ENCODE assay signal across 11 cellular contexts in genomic region chr7:142440219-142441073, GRCh38.
DNase-seq lines count a peak whose midpoint lies in the region; ATAC-seq and TF ChIP-seq lines count a peak whose summit lies in the region.
"Had no signal": no experiment of that assay in that cellular context is flagged by ENCODE, and none has a peak within 500 bp of the region (broad histone marks: within the 10 kb centered on the region; RNA-seq: fewer than 3 reads in every experiment).

No MANE protein-coding gene starts in this region.

- peak overlapping the region in 9 of 10 donors; percentile 3 to 66 (median 40) for H3K4me3 Mint-ChIP-seq in naive thymus-derived CD4-positive, alpha-beta T cell
- H3K4me3 Mint-ChIP-seq in progenitor cell of endocrine pancreas (ENCODE audit: low read depth): no peak overlapping the region

- peaks cover 35 to 62% (median 58%) of the 10 kb centered on the region in 7 donors for H3K4me1 Mint-ChIP-seq in naive thymus-derived CD4-positive, alpha-beta T cell
- H3K4me1 Mint-ChIP-seq in progenitor cell of endocrine pancreas (ENCODE audit: low read depth): no peaks in the 10 kb centered on the region

- CTCF ChIA-PET in mammary epithelial cell (lab: Charles Lee; ENCODE audit: low non-redundant PET): interaction anchor here (1.0 kb wide), 1 partner anchor 42 kb away, joined by 7 read pairs; no protein-coding TSS in a partner anchor
- CTCF ChIA-PET in naive thymus-derived CD4-positive, alpha-beta T cell (lab: Charles Lee): interaction anchor here (0.8 to 1.8 kb wide), 4 partner anchors 19 to 343 kb away, joined by 3 to 6 read pairs (median 4); no protein-coding TSS in a partner anchor

- H3K4me2 ChIP-seq in DND-41 (ENCODE audit: insufficient read depth, low read length): peak overlapping the region; percentile 27; the same call in 1 of the 2 replicates
- peak overlapping the region; percentile 69 for H3K4me2 ChIP-seq in Loucy (ENCODE audit: low read depth, low read length, poor library complexity, severe bottlenecking)
- peak overlapping the region; percentile 20 for H3K4me2 ChIP-seq in mammary epithelial cell (ENCODE audit: insufficient read depth, low read depth, low read length)

- POLR2A ChIA-PET in naive thymus-derived CD4-positive, alpha-beta T cell (lab: Charles Lee): interaction anchor here (0.6 to 2.7 kb wide), 4 partner anchors 12 to 373 kb away, joined by 3 to 17 read pairs (median 6); no protein-coding TSS in a partner anchor

- H3K27ac ChIP-seq in DND-41 (ENCODE audit: low read length) (peak overlapping the region; percentile 97), mammary epithelial cell (ENCODE audit: insufficient read depth, low read depth, low read length) (no peak overlapping the region)
- H3K27ac ChIP-seq in naive thymus-derived CD4-positive, alpha-beta T cell (ENCODE audit: low read depth, low read length): no peak overlapping the region
- H3K27ac ChIP-seq: gastroesophageal sphincter had no signal

- no peak overlapping the region for H3K4me3 ChIP-seq in DND-41 (ENCODE audit: low read depth in 1 of 2, low read length in 2 of 2)
- peak overlapping the region; percentile 47 for H3K4me3 ChIP-seq in Loucy (ENCODE audit: low read length, poor library complexity, severe bottlenecking)
- no peak overlapping the region for H3K4me3 ChIP-seq in mammary epithelial cell (replicated peaks in 1 of 3; ENCODE audit: insufficient read depth in 1 of 3, low read depth in 2 of 3, low read length in 3 of 3)
- no peak overlapping the region for H3K4me3 ChIP-seq in naive thymus-derived CD4-positive, alpha-beta T cell (ENCODE audit: low read length)
- H3K4me3 ChIP-seq: gastroesophageal sphincter had no signal

- H3K79me2 ChIP-seq in DND-41 (ENCODE audit: insufficient read depth, low read length) (peaks cover 11% of the 10 kb centered on the region; the same call in 1 of the 2 replicates), Loucy (ENCODE audit: insufficient read depth, low read length) (no peaks in the 10 kb centered on the region), mammary epithelial cell (ENCODE audit: insufficient read depth, low read length) (no peaks in the 10 kb centered on the region)

- H3K36me3 Mint-ChIP-seq in naive thymus-derived CD4-positive, alpha-beta T cell: no peaks in the 10 kb centered on the region
- no peaks in the 10 kb centered on the region for H3K36me3 Mint-ChIP-seq in progenitor cell of endocrine pancreas (ENCODE audit: insufficient read depth)
- H3K36me3 Mint-ChIP-seq: naive thymus-derived CD8-positive, alpha-beta T cell had no signal

- no peaks in the 10 kb centered on the region for H3K27me3 ChIP-seq in DND-41 (ENCODE audit: insufficient read depth, low read length, poor library complexity)
- H3K27me3 ChIP-seq in Loucy (ENCODE audit: insufficient read depth, low read length, poor library complexity, severe bottlenecking): no peaks in the 10 kb centered on the region
- no peaks in the 10 kb centered on the region for H3K27me3 ChIP-seq in mammary epithelial cell (ENCODE audit: insufficient read depth, low read length)
- H3K27me3 ChIP-seq in naive thymus-derived CD4-positive, alpha-beta T cell (ENCODE audit: control insufficient read depth in 2 of 2, insufficient read depth in 2 of 2, low read length in 2 of 2): no peaks in the 10 kb centered on the region

- H3K36me3 ChIP-seq in DND-41 (ENCODE audit: insufficient read depth, low read length) (no peaks in the 10 kb centered on the region), Loucy (ENCODE audit: insufficient read depth, low read length) (no peaks in the 10 kb centered on the region), mammary epithelial cell (ENCODE audit: insufficient read depth, low read length) (no peaks in the 10 kb centered on the region)
- no peaks in the 10 kb centered on the region for H3K36me3 ChIP-seq in naive thymus-derived CD4-positive, alpha-beta T cell (ENCODE audit: control insufficient read depth in 2 of 3, insufficient read depth in 3 of 3, low read length in 3 of 3)
- H3K36me3 ChIP-seq: gastroesophageal sphincter had no signal

- intact Hi-C loops in mammary epithelial cell (cut with micrococcal nuclease): loop anchor here (1.0 kb wide), 1 partner anchor 19 kb away; no protein-coding TSS in a partner anchor
- intact Hi-C loops in naive thymus-derived CD4-positive, alpha-beta T cell (cut with micrococcal nuclease): loop anchor here in 1 of 2 donors (2.0 to 5.0 kb wide), 2 partner anchors 14 to 42 kb away; no protein-coding TSS in a partner anchor

- H3K9me3 ChIP-seq in DND-41 (ENCODE audit: insufficient read depth, low read length, severe bottlenecking) (no peaks in the 10 kb centered on the region), Loucy (ENCODE audit: insufficient read depth, low read depth, low read length) (no peaks in the 10 kb centered on the region), mammary epithelial cell (replicated peaks; ENCODE audit: insufficient read depth, low read length) (no peaks in the 10 kb centered on the region)
- no peaks in the 10 kb centered on the region for H3K9me3 ChIP-seq in naive thymus-derived CD4-positive, alpha-beta T cell (ENCODE audit: control insufficient read depth in 2 of 3, low read length in 3 of 3)
- H3K9me3 ChIP-seq: gastroesophageal sphincter had no signal

- H2AFZ ChIP-seq in DND-41 (ENCODE audit: low read depth, low read length) (no peak overlapping the region), Loucy (ENCODE audit: low read length) (no peak overlapping the region), mammary epithelial cell (ENCODE audit: low read depth, low read length) (no peak overlapping the region)

- dilution Hi-C loops in mammary epithelial cell (cut with HindIII; ENCODE audit: low sequenced_read_pairs): no loop called here

- H4K20me1 ChIP-seq in DND-41 (ENCODE audit: insufficient read depth, low read length): no peaks in the 10 kb centered on the region
- H4K20me1 ChIP-seq in Loucy (ENCODE audit: insufficient read depth, low read length, poor library complexity, severe bottlenecking): no peaks in the 10 kb centered on the region
- H4K20me1 ChIP-seq in mammary epithelial cell (ENCODE audit: insufficient read depth, low read length): no peaks in the 10 kb centered on the region

- H3K9me3 Mint-ChIP-seq in naive thymus-derived CD4-positive, alpha-beta T cell: no peaks in the 10 kb centered on the region
- H3K9me3 Mint-ChIP-seq in progenitor cell of endocrine pancreas (ENCODE audit: low read depth): no peaks in the 10 kb centered on the region

- BruUV-seq in mammary epithelial cell (replicated peaks; lab: Mats Ljungman, UMichigan): no TSS peak

- DNase-seq in DND-41 (no peak), mammary epithelial cell (peak; percentile 48), progenitor cell of endocrine pancreas (ENCODE audit: low spot score, unreplicated experiment) (no peak)
- no peak for DNase-seq in naive thymus-derived CD4-positive, alpha-beta T cell
- DNase-seq: activated effector memory CD4-positive, alpha-beta T cell treated with anti-CD3 and anti-CD28 coated beads, Interleukin-2, amount 50 U/mL, for 16 hours; naive thymus-derived CD8-positive, alpha-beta T cell had no signal

- in situ Hi-C loops in mammary epithelial cell (cut with MboI; ENCODE audit: low sequenced_read_pairs in 2 of 2): no loop called here

- H3K9ac ChIP-seq in DND-41 (ENCODE audit: low read depth, low read length) (peak overlapping the region; percentile 29), Loucy (ENCODE audit: low read depth, low read length, poor library complexity, severe bottlenecking) (peak overlapping the region; percentile 76), mammary epithelial cell (ENCODE audit: insufficient read depth, low read length) (no peak overlapping the region)

- 84% methylated on average over 8 of the region's 8 CpGs for WGBS in mammary epithelial cell (ENCODE audit: low coverage, missing lambda C conversion rate)

- no peak for ATAC-seq in DND-41 (ENCODE audit: insufficient read depth, low read depth)
- ATAC-seq in naive thymus-derived CD4-positive, alpha-beta T cell: peak; percentile 52
- ATAC-seq in GM18867 (IDR thresholded peaks at IDR 0.05; ENCODE audit: unreplicated experiment): no peak
- no peak for ATAC-seq in GM18498 (IDR thresholded peaks at IDR 0.05; ENCODE audit: unreplicated experiment)
- ATAC-seq in HG03139 (IDR thresholded peaks at IDR 0.05; ENCODE audit: unreplicated experiment): no peak
- ATAC-seq: gastroesophageal sphincter had no signal

- H3F3A ChIP-seq in Loucy (ENCODE audit: low read depth): peaks cover 20% of the 10 kb centered on the region

- no peaks in the 10 kb centered on the region for H3K27me3 Mint-ChIP-seq in naive thymus-derived CD4-positive, alpha-beta T cell
- H3K27me3 Mint-ChIP-seq in progenitor cell of endocrine pancreas: peaks cover 5% of the 10 kb centered on the region

- H3K9me2 ChIP-seq in Loucy (replicated peaks; ENCODE audit: low read depth, low read length): no peaks in the 10 kb centered on the region

- no peak for TF ChIP-seq CTCF in DND-41 (IDR thresholded peaks at IDR 0.05; ENCODE audit: borderline replicate concordance, extremely low read depth, low read length, poor library complexity, severe bottlenecking)
- TF ChIP-seq CTCF in Loucy (conservative IDR thresholded peaks at IDR 0.05; ENCODE audit: low read length): no peak
- TF ChIP-seq CTCF in mammary epithelial cell (conservative IDR thresholded peaks at IDR 0.05 in 1 of 2, IDR thresholded peaks at IDR 0.05 in 1 of 2; ENCODE audit: extremely low read depth in 1 of 2, insufficient read depth in 1 of 2, low read depth in 1 of 2, low read length in 2 of 2): no peak
- no peak for TF ChIP-seq CTCF in progenitor cell of endocrine pancreas (IDR thresholded peaks at IDR 0.05; ENCODE audit: unreplicated experiment)

- peak overlapping the region in 5 of 9 donors; percentile 14 to 54 (median 41) for H3K27ac Mint-ChIP-seq in naive thymus-derived CD4-positive, alpha-beta T cell
- H3K27ac Mint-ChIP-seq in progenitor cell of endocrine pancreas: no peak overlapping the region

- peaks cover 100% of the 10 kb centered on the region for H3K4me1 ChIP-seq in DND-41 (ENCODE audit: insufficient read depth, low read length)
- H3K4me1 ChIP-seq in Loucy (ENCODE audit: insufficient read depth, low read length, poor library complexity, severe bottlenecking): peaks cover 91% of the 10 kb centered on the region
- peaks cover 19% of the 10 kb centered on the region for H3K4me1 ChIP-seq in mammary epithelial cell (ENCODE audit: insufficient read depth, low read length)
- H3K4me1 ChIP-seq in naive thymus-derived CD4-positive, alpha-beta T cell (ENCODE audit: control insufficient read depth in 2 of 2, insufficient read depth in 2 of 2, low read length in 2 of 2): peaks cover under 1 to 27% of the 10 kb centered on the region in 2 donors
- H3K4me1 ChIP-seq: gastroesophageal sphincter had no signal
